In the genomic region with DNA sequence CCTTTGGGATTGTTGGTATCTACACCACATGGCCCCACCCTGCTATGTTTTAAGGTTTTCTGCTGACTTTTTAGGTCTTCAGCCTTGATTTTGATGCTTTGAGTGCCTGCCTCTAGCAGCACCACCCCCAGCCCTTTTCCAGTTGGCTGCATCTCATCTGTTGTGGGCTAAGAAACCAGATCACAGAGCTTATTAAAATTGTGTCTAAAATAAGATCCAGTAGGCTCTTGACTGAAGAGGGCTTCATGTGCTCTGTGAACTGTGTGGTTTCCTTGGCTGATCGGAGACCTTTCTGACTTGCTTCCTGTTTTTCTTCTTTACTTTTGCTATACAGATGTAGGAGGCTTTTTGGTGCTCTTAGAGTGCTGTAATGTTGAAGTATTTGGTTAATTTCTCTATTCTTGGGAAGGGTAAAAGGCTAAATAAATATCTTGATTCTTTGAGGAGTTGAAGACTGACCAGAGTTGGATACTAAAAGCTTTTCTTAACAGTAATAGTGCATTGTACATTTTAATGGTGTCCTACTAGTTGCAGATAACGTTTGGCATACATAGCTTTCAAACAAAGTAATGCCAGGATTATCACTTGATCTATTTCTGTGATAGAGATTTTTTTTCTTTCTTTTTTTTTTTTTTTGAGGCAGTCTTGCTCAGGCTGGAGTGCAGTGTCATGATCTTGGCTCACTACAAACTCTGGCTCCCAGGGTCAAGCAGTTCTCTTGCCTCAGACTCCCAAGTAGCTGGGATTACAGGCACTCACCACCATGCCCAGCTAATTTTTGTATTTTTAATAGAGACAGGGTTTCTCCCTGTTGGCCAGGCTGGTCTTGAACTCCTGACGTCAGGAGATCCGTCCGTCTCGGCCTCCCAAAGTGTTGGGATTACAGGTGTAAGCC, we compare ENCODE assay signal across 1 cellular context.
TF ChIP-seq lines count a peak whose summit lies in the region.

No MANE protein-coding gene starts in this region.

TF ChIP-seq in GM12878, 131 proteins besides CTCF, POLR2A, EP300 and RAD21 (continued from another document and continues in another):
- TF ChIP-seq, protein P1, sequence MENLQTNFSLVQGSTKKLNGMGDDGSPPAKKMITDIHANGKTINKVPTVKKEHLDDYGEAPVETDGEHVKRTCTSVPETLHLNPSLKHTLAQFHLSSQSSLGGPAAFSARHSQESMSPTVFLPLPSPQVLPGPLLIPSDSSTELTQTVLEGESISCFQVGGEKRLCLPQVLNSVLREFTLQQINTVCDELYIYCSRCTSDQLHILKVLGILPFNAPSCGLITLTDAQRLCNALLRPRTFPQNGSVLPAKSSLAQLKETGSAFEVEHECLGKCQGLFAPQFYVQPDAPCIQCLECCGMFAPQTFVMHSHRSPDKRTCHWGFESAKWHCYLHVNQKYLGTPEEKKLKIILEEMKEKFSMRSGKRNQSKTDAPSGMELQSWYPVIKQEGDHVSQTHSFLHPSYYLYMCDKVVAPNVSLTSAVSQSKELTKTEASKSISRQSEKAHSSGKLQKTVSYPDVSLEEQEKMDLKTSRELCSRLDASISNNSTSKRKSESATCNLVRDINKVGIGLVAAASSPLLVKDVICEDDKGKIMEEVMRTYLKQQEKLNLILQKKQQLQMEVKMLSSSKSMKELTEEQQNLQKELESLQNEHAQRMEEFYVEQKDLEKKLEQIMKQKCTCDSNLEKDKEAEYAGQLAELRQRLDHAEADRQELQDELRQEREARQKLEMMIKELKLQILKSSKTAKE (IDR thresholded peaks at IDR 0.05; ENCODE audit: low read depth, poor library complexity, severe bottlenecking) = peak; percentile 46
- peak; percentile 90 for TF ChIP-seq NR2F1 (conservative IDR thresholded peaks at IDR 0.05)
- TF ChIP-seq ZSCAN29 (IDR thresholded peaks at IDR 0.05) = no peak
- no peak for TF ChIP-seq YBX1 (IDR thresholded peaks at IDR 0.05)
- peak; percentile 93 for TF ChIP-seq RUNX3 (IDR thresholded peaks at IDR 0.05; ENCODE audit: low read length)
- no peak for TF ChIP-seq STAT3 (IDR thresholded peaks at IDR 0.05; ENCODE audit: low read depth, low read length)
- peak; percentile 26; the same call in 1 of the 2 replicates for TF ChIP-seq TCF7 (IDR thresholded peaks at IDR 0.05; ENCODE audit: borderline replicate concordance)
- peak; percentile 65 to 70; a peak in 2 of 4 replicates for TF ChIP-seq BHLHE40 (IDR thresholded peaks at IDR 0.05; ENCODE audit: borderline replicate concordance in 1 of 2, low read depth in 2 of 2, low read length in 1 of 2)
- TF ChIP-seq BCL11A (IDR thresholded peaks at IDR 0.05; ENCODE audit: low read depth, low read length) = no peak; the same call in 1 of the 2 replicates
- TF ChIP-seq IKZF2 (IDR thresholded peaks at IDR 0.05) = peak in 1 of 2 experiments; percentile 37; a peak in 2 of 4 replicates
- no peak for TF ChIP-seq NBN (IDR thresholded peaks at IDR 0.05)
- TF ChIP-seq SREBF2 (IDR thresholded peaks at IDR 0.05; ENCODE audit: low read length) = no peak
- TF ChIP-seq SREBF1 (IDR thresholded peaks at IDR 0.05; ENCODE audit: low read length) = no peak
- no peak for TF ChIP-seq GABPA (IDR thresholded peaks at IDR 0.05; ENCODE audit: low read depth)
- TF ChIP-seq, protein P2, sequence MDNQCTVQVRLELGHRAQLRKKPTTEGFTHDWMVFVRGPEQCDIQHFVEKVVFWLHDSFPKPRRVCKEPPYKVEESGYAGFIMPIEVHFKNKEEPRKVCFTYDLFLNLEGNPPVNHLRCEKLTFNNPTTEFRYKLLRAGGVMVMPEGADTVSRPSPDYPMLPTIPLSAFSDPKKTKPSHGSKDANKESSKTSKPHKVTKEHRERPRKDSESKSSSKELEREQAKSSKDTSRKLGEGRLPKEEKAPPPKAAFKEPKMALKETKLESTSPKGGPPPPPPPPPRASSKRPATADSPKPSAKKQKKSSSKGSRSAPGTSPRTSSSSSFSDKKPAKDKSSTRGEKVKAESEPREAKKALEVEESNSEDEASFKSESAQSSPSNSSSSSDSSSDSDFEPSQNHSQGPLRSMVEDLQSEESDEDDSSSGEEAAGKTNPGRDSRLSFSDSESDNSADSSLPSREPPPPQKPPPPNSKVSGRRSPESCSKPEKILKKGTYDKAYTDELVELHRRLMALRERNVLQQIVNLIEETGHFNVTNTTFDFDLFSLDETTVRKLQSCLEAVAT (IDR thresholded peaks at IDR 0.05) = peak; percentile 86
- peak; percentile 83 for TF ChIP-seq MEF2B (IDR thresholded peaks at IDR 0.05; ENCODE audit: partially characterized antibody, poor library complexity, severe bottlenecking)
- no peak for TF ChIP-seq FOXK2 (IDR thresholded peaks at IDR 0.05)
- TF ChIP-seq, protein P3, sequence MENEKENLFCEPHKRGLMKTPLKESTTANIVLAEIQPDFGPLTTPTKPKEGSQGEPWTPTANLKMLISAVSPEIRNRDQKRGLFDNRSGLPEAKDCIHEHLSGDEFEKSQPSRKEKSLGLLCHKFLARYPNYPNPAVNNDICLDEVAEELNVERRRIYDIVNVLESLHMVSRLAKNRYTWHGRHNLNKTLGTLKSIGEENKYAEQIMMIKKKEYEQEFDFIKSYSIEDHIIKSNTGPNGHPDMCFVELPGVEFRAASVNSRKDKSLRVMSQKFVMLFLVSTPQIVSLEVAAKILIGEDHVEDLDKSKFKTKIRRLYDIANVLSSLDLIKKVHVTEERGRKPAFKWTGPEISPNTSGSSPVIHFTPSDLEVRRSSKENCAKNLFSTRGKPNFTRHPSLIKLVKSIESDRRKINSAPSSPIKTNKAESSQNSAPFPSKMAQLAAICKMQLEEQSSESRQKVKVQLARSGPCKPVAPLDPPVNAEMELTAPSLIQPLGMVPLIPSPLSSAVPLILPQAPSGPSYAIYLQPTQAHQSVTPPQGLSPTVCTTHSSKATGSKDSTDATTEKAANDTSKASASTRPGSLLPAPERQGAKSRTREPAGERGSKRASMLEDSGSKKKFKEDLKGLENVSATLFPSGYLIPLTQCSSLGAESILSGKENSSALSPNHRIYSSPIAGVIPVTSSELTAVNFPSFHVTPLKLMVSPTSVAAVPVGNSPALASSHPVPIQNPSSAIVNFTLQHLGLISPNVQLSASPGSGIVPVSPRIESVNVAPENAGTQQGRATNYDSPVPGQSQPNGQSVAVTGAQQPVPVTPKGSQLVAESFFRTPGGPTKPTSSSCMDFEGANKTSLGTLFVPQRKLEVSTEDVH (IDR thresholded peaks at IDR 0.05; ENCODE audit: low read depth, partially characterized antibody) = no peak
- no peak for TF ChIP-seq ZNF24 (IDR thresholded peaks at IDR 0.05)
- no peak for TF ChIP-seq RBBP5 (conservative IDR thresholded peaks at IDR 0.05)
- peak; percentile 62; the same call in 1 of the 2 replicates for TF ChIP-seq FOXM1 (IDR thresholded peaks at IDR 0.05; ENCODE audit: low read depth, low read length)
- TF ChIP-seq POU2F2 (IDR thresholded peaks at IDR 0.05; ENCODE audit: borderline replicate concordance, low read depth, low read length) = peak; percentile 46; the same call in 1 of the 3 replicates
- no peak for TF ChIP-seq NRF1 (conservative IDR thresholded peaks at IDR 0.05; ENCODE audit: low read depth, low read length)
- TF ChIP-seq, protein P4, sequence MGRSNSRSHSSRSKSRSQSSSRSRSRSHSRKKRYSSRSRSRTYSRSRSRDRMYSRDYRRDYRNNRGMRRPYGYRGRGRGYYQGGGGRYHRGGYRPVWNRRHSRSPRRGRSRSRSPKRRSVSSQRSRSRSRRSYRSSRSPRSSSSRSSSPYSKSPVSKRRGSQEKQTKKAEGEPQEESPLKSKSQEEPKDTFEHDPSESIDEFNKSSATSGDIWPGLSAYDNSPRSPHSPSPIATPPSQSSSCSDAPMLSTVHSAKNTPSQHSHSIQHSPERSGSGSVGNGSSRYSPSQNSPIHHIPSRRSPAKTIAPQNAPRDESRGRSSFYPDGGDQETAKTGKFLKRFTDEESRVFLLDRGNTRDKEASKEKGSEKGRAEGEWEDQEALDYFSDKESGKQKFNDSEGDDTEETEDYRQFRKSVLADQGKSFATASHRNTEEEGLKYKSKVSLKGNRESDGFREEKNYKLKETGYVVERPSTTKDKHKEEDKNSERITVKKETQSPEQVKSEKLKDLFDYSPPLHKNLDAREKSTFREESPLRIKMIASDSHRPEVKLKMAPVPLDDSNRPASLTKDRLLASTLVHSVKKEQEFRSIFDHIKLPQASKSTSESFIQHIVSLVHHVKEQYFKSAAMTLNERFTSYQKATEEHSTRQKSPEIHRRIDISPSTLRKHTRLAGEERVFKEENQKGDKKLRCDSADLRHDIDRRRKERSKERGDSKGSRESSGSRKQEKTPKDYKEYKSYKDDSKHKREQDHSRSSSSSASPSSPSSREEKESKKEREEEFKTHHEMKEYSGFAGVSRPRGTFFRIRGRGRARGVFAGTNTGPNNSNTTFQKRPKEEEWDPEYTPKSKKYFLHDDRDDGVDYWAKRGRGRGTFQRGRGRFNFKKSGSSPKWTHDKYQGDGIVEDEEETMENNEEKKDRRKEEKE (IDR thresholded peaks at IDR 0.05) = no peak
- TF ChIP-seq MYC (IDR thresholded peaks at IDR 0.05; ENCODE audit: insufficient read depth, insufficient read length, insufficient replicate concordance, low read length, severe bottlenecking) = no peak
- TF ChIP-seq, protein P5, sequence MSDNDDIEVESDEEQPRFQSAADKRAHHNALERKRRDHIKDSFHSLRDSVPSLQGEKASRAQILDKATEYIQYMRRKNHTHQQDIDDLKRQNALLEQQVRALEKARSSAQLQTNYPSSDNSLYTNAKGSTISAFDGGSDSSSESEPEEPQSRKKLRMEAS (IDR thresholded peaks at IDR 0.05; ENCODE audit: low read depth, low read length) = no peak
- no peak for TF ChIP-seq LARP7 (IDR thresholded peaks at IDR 0.05)
- TF ChIP-seq NFYA (IDR thresholded peaks at IDR 0.05; ENCODE audit: borderline replicate concordance, low read depth, low read length) = no peak
- no peak for TF ChIP-seq RELA (IDR thresholded peaks at IDR 0.05; ENCODE audit: borderline replicate concordance, partially characterized antibody)
- TF ChIP-seq ATF7 (IDR thresholded peaks at IDR 0.05; ENCODE audit: low read depth) = peak; percentile 38; the same call in 1 of the 2 replicates
- TF ChIP-seq, protein P6, sequence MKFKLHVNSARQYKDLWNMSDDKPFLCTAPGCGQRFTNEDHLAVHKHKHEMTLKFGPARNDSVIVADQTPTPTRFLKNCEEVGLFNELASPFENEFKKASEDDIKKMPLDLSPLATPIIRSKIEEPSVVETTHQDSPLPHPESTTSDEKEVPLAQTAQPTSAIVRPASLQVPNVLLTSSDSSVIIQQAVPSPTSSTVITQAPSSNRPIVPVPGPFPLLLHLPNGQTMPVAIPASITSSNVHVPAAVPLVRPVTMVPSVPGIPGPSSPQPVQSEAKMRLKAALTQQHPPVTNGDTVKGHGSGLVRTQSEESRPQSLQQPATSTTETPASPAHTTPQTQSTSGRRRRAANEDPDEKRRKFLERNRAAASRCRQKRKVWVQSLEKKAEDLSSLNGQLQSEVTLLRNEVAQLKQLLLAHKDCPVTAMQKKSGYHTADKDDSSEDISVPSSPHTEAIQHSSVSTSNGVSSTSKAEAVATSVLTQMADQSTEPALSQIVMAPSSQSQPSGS (IDR thresholded peaks at IDR 0.05; ENCODE audit: low read length) = peak; percentile 79; the same call in 1 of the 2 replicates
- TF ChIP-seq HDGF (IDR thresholded peaks at IDR 0.05) = no peak
- TF ChIP-seq, protein P7, sequence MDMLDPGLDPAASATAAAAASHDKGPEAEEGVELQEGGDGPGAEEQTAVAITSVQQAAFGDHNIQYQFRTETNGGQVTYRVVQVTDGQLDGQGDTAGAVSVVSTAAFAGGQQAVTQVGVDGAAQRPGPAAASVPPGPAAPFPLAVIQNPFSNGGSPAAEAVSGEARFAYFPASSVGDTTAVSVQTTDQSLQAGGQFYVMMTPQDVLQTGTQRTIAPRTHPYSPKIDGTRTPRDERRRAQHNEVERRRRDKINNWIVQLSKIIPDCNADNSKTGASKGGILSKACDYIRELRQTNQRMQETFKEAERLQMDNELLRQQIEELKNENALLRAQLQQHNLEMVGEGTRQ (IDR thresholded peaks at IDR 0.05; ENCODE audit: borderline replicate concordance, low read depth, low read length) = no peak
- no peak for TF ChIP-seq CBX5 (IDR thresholded peaks at IDR 0.05; ENCODE audit: low read depth)
- TF ChIP-seq WRNIP1 (IDR thresholded peaks at IDR 0.05; ENCODE audit: borderline replicate concordance, low read depth, low read length) = no peak
- peak; percentile 82 for TF ChIP-seq MXI1 (IDR thresholded peaks at IDR 0.05; ENCODE audit: low read depth, low read length)
- no peak for TF ChIP-seq STAT1 (conservative IDR thresholded peaks at IDR 0.05)
- TF ChIP-seq TARDBP (IDR thresholded peaks at IDR 0.05; ENCODE audit: borderline replicate concordance) = no peak
- TF ChIP-seq PAX5 (IDR thresholded peaks at IDR 0.05; ENCODE audit: borderline replicate concordance, low read depth, low read length) = peak; percentile 97
- TF ChIP-seq EZH2 (IDR thresholded peaks at IDR 0.05; ENCODE audit: borderline replicate concordance, control insufficient read depth, low read depth, low read length) = no peak
- TF ChIP-seq SMC3 (IDR thresholded peaks at IDR 0.05; ENCODE audit: borderline replicate concordance, low read length) = no peak
- no peak for TF ChIP-seq CEBPB (IDR thresholded peaks at IDR 0.05; ENCODE audit: borderline replicate concordance in 1 of 2, low read depth in 2 of 2, low read length in 2 of 2)
- no peak for TF ChIP-seq NR2C2 (IDR thresholded peaks at IDR 0.05; ENCODE audit: borderline replicate concordance, control insufficient read depth, insufficient read length, low read depth)
- peak; percentile 51 for TF ChIP-seq MTA2 (IDR thresholded peaks at IDR 0.05; ENCODE audit: low read depth)
- TF ChIP-seq CREM (IDR thresholded peaks at IDR 0.05; ENCODE audit: low read depth) = no peak; the same call in 1 of the 2 replicates
- no peak; the same call in 1 of the 2 replicates for TF ChIP-seq EED (IDR thresholded peaks at IDR 0.05; ENCODE audit: low read depth)
- peak; percentile 72 for TF ChIP-seq NFIC (IDR thresholded peaks at IDR 0.05; ENCODE audit: low read depth, low read length)
- 0 out of 2 replicates have a peak, but pooled peaks have one; percentile 29 for TF ChIP-seq PML (IDR thresholded peaks at IDR 0.05; ENCODE audit: low read length)
- no peak for TF ChIP-seq BMI1 (IDR thresholded peaks at IDR 0.05; ENCODE audit: borderline replicate concordance)
- TF ChIP-seq, protein P8, sequence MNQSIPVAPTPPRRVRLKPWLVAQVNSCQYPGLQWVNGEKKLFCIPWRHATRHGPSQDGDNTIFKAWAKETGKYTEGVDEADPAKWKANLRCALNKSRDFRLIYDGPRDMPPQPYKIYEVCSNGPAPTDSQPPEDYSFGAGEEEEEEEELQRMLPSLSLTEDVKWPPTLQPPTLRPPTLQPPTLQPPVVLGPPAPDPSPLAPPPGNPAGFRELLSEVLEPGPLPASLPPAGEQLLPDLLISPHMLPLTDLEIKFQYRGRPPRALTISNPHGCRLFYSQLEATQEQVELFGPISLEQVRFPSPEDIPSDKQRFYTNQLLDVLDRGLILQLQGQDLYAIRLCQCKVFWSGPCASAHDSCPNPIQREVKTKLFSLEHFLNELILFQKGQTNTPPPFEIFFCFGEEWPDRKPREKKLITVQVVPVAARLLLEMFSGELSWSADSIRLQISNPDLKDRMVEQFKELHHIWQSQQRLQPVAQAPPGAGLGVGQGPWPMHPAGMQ (IDR thresholded peaks at IDR 0.05; ENCODE audit: borderline replicate concordance) = no peak
- peak; percentile 62; the same call in 1 of the 2 replicates for TF ChIP-seq CBFB (IDR thresholded peaks at IDR 0.05; ENCODE audit: low read depth)
